Comparison of ENCODE assay signal across 32 cellular contexts in genomic region chr16:7355758-7356157, GRCh38. TPM values are rescaled to one million over a fixed set of nuclear protein-coding genes. Genes with fewer than 3 reads are reported as not detected.
"Had no signal": no experiment of that assay in that cellular context is flagged by ENCODE, and none has a peak within 500 bp of the region (broad histone marks: within the 10 kb centered on the region; RNA-seq: fewer than 3 reads in every experiment).

No MANE protein-coding gene starts in this region.

- DNase-seq: activated CD4-positive, alpha-beta memory T cell treated with anti-CD3 and anti-CD28 coated beads for 36 hours; activated CD4-positive, alpha-beta T cell treated with anti-CD3 and anti-CD28 coated beads for 36 hours; activated CD4-positive, alpha-beta T cell treated with anti-CD3 and anti-CD28 coated beads, Interleukin-2, amount 10 ng/mL, durations not matched to agents 24 days and 14 days; activated CD4-positive, CD25-positive, alpha-beta regulatory T cell; activated CD4-positive, CD25-positive, alpha-beta regulatory T cell treated with anti-CD3 and anti-CD28 coated beads, Interleukin-2, amount 50 U/mL, for 72 hours; activated CD8-positive, alpha-beta memory T cell treated with anti-CD3 and anti-CD28 coated beads, Interleukin-2, amount 10 ng/mL, durations not matched to agents 7 days and 5 days; activated CD8-positive, alpha-beta memory T cell treated with anti-CD3 and anti-CD28 coated beads, Interleukin-2, amount 50 U/mL, for 4 hours; activated CD8-positive, alpha-beta T cell treated with anti-CD3 and anti-CD28 coated beads, Interleukin-2, amount 10 ng/mL, durations not matched to agents 7 days and 5 days; activated effector memory CD4-positive, alpha-beta T cell treated with anti-CD3 and anti-CD28 coated beads, Interleukin-2, amount 50 U/mL, for 16 hours; activated naive CD4-positive, alpha-beta T cell treated with anti-CD3 and anti-CD28 coated beads for 36 hours; activated naive CD8-positive, alpha-beta T cell treated with anti-CD3 and anti-CD28 coated beads for 36 hours; activated naive CD8-positive, alpha-beta T cell treated with anti-CD3 and anti-CD28 coated beads, Interleukin-2, amount 50 U/mL, for 24 hours; activated T-cell treated with anti-CD3 and anti-CD28 coated beads, Interleukin-2, amount 50 U/mL, for 1 hour; activated T-cell treated with anti-CD3 and anti-CD28 coated beads, Interleukin-2, amount 50 U/mL, for 48 hours; adrenal gland; amygdala; aorta; body of pancreas; cortex of kidney; dermis blood vessel endothelial cell; effector CD4-positive, alpha-beta T cell; effector memory CD8-positive, alpha-beta T cell; esophagus squamous epithelium; foreskin melanocyte; T-helper 2 cell had no signal

- H3K9me3 ChIP-seq: adrenal gland, body of pancreas, esophagus squamous epithelium had no signal

- H3K4me1 ChIP-seq: adrenal gland, body of pancreas, esophagus squamous epithelium had no signal

- H3K27me3 ChIP-seq: adrenal gland, body of pancreas, esophagus squamous epithelium had no signal

- H3K36me3 ChIP-seq: adrenal gland, esophagus squamous epithelium had no signal

- H3K27ac ChIP-seq: adrenal gland, body of pancreas, esophagus squamous epithelium had no signal

- ATAC-seq: activated CD4-positive, alpha-beta T cell treated with anti-CD3 and anti-CD28 coated beads for 36 hours; activated CD8-positive, alpha-beta memory T cell treated with anti-CD3 and anti-CD28 coated beads, Interleukin-2, amount 10 ng/mL, durations not matched to agents 7 days and 5 days; activated CD8-positive, alpha-beta T cell treated with anti-CD3 and anti-CD28 coated beads, Interleukin-2, amount 10 ng/mL, durations not matched to agents 7 days and 5 days; activated naive CD8-positive, alpha-beta T cell treated with anti-CD3 and anti-CD28 coated beads, Interleukin-2, amount 50 U/mL, for 24 hours; body of pancreas; effector memory CD8-positive, alpha-beta T cell had no signal

- H3K4me3 ChIP-seq: adrenal gland, body of pancreas, esophagus squamous epithelium had no signal

RNA-seq across cellular contexts. Expression of gene RBFOX1, which starts 23.1 kb away (rescaled TPM):
- total RNA-seq: activated CD4-positive, alpha-beta memory T cell treated with anti-CD3 and anti-CD28 coated beads for 36 hours; activated CD4-positive, alpha-beta T cell treated with anti-CD3 and anti-CD28 coated beads for 36 hours; activated CD4-positive, alpha-beta T cell treated with anti-CD3 and anti-CD28 coated beads, Interleukin-2, amount 10 ng/mL, durations not matched to agents 24 days and 14 days; activated CD8-positive, alpha-beta memory T cell treated with anti-CD3 and anti-CD28 coated beads for 36 hours; activated CD8-positive, alpha-beta memory T cell treated with anti-CD3 and anti-CD28 coated beads, Interleukin-2, amount 10 ng/mL, durations not matched to agents 7 days and 5 days; activated CD8-positive, alpha-beta T cell treated with anti-CD3 and anti-CD28 coated beads, Interleukin-2, amount 10 ng/mL, durations not matched to agents 7 days and 5 days; activated naive CD4-positive, alpha-beta T cell treated with anti-CD3 and anti-CD28 coated beads for 36 hours; activated naive CD8-positive, alpha-beta T cell treated with anti-CD3 and anti-CD28 coated beads for 36 hours; activated T-helper 1 cell treated with anti-CD3 and anti-CD28 coated beads, Interleukin-12 subunit alpha, Interleukin-12 subunit beta, Interleukin-2, Interleukin-4 antibody, amounts not matched to agents 30 ng/mL and 10 ng/mL and 1 ng/mL, durations not matched to agents 14 hours and 24 hours and 36 hours; activated T-helper 2 cell treated with anti-CD3 and anti-CD28 coated beads, Interferon-gamma antibody, Interleukin-2, Interleukin-4, amounts not matched to agents 10 μg/mL and 5 μg/mL and 100 μg/mL, durations not matched to agents 14 hours and 24 hours and 36 hours; aorta; body of pancreas; chondrocyte; dermis blood vessel endothelial cell; esophagus squamous epithelium; fibroblast of lung; fibroblast of villous mesenchyme; T-helper 1 cell treated with Interleukin-12 subunit alpha and Interleukin-12 subunit beta and Interleukin-4 antibody, amounts not matched to agents 30 ng/mL and 1 ng/mL, for 36 hours had no signal
